1 cellular context compared by ENCODE assay signal in the genomic region with DNA sequence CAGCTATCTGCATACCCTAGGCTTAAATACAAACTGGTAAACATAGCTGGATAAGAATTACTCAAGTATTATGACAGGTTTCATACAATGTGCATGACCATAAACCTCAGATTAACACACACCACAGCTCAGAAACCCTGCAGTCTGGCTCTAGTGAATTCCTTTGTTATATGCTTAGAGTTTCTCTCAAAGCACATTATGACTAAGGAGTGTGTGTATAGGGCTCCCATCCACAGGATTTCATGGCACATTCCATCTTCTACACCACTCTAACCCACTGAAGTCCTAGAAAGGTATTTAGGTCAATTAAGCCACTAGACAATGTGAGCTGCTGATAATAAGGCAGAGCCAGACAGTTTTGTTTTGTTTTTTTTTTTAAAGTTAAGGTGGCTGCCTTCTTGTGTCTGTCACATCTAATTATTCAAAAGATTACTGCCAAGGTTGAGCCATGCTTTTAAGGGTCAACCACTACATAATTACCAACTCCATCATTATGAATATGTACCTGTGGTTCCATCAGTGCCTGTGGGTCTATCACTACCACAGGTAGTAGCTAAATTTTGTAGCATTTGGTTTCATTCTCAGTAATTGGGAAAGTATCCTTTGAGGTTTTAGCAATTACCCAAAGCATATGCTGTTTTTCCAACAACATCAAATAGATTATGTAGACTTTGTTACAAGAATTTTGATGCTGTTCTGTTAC.
TF ChIP-seq lines count a peak whose summit lies in the region.

No MANE protein-coding gene starts in this region.

TF ChIP-seq in GM23338, 12 proteins besides CTCF, POLR2A, EP300 and RAD21 (continued from another document):
- TF ChIP-seq, protein P1, sequence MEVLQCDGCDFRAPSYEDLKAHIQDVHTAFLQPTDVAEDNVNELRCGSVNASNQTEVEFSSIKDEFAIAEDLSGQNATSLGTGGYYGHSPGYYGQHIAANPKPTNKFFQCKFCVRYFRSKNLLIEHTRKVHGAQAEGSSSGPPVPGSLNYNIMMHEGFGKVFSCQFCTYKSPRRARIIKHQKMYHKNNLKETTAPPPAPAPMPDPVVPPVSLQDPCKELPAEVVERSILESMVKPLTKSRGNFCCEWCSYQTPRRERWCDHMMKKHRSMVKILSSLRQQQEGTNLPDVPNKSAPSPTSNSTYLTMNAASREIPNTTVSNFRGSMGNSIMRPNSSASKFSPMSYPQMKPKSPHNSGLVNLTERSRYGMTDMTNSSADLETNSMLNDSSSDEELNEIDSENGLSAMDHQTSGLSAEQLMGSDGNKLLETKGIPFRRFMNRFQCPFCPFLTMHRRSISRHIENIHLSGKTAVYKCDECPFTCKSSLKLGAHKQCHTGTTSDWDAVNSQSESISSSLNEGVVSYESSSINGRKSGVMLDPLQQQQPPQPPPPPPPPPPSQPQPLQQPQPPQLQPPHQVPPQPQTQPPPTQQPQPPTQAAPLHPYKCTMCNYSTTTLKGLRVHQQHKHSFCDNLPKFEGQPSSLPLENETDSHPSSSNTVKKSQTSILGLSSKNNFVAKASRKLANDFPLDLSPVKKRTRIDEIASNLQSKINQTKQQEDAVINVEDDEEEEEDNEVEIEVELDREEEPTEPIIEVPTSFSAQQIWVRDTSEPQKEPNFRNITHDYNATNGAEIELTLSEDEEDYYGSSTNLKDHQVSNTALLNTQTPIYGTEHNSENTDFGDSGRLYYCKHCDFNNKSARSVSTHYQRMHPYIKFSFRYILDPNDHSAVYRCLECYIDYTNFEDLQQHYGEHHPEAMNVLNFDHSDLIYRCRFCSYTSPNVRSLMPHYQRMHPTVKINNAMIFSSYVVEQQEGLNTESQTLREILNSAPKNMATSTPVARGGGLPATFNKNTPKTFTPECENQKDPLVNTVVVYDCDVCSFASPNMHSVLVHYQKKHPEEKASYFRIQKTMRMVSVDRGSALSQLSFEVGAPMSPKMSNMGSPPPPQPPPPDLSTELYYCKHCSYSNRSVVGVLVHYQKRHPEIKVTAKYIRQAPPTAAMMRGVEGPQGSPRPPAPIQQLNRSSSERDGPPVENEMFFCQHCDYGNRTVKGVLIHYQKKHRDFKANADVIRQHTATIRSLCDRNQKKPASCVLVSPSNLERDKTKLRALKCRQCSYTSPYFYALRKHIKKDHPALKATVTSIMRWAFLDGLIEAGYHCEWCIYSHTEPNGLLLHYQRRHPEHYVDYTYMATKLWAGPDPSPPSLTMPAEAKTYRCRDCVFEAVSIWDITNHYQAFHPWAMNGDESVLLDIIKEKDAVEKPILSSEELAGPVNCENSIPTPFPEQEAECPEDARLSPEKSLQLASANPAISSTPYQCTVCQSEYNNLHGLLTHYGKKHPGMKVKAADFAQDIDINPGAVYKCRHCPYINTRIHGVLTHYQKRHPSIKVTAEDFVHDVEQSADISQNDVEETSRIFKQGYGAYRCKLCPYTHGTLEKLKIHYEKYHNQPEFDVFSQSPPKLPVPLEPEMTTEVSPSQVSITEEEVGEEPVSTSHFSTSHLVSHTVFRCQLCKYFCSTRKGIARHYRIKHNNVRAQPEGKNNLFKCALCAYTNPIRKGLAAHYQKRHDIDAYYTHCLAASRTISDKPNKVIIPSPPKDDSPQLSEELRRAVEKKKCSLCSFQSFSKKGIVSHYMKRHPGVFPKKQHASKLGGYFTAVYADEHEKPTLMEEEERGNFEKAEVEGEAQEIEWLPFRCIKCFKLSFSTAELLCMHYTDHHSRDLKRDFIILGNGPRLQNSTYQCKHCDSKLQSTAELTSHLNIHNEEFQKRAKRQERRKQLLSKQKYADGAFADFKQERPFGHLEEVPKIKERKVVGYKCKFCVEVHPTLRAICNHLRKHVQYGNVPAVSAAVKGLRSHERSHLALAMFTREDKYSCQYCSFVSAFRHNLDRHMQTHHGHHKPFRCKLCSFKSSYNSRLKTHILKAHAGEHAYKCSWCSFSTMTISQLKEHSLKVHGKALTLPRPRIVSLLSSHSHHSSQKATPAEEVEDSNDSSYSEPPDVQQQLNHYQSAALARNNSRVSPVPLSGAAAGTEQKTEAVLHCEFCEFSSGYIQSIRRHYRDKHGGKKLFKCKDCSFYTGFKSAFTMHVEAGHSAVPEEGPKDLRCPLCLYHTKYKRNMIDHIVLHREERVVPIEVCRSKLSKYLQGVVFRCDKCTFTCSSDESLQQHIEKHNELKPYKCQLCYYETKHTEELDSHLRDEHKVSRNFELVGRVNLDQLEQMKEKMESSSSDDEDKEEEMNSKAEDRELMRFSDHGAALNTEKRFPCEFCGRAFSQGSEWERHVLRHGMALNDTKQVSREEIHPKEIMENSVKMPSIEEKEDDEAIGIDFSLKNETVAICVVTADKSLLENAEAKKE (CRISPR knock-in tag; IDR thresholded peaks at IDR 0.05): no peak
- TF ChIP-seq EZH2phosphoT487 (IDR thresholded peaks at IDR 0.05; ENCODE audit: unreplicated experiment) (no peak), POLR2AphosphoS5 (IDR thresholded peaks at IDR 0.05; ENCODE audit: low read depth) (no peak), ZNF114 (CRISPR knock-in tag; IDR thresholded peaks at IDR 0.05) (no peak), STAT1 (IDR thresholded peaks at IDR 0.05; ENCODE audit: unreplicated experiment) (no peak), NANOG (IDR thresholded peaks at IDR 0.05; ENCODE audit: borderline replicate concordance) (no peak), JUNB (IDR thresholded peaks at IDR 0.05; ENCODE audit: unreplicated experiment) (no peak)
